Comparison of ENCODE assay signal across 32 cellular contexts in the genomic region with DNA sequence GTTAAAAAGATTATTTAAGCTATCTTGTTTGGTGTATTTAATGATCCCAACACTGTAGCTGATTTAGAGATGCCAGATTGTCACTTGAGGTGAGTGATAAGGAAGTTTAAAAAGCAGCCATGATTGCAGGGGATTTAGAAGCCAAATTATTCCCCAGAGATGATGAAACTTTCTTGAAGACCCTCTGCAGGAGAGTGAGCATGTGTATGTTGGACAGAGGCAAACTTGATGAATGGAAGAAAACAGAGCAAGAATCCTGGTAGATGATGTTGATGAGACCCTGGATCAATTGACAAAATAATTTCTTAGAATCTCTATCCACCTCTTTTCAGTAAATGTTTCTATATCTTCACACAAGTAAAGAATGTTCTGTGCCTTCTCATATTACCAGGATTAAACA. TPM values are rescaled to one million over a fixed set of nuclear protein-coding genes. Genes with fewer than 3 reads are reported as not detected.
"Had no signal": no experiment of that assay in that cellular context is flagged by ENCODE, and none has a peak within 500 bp of the region (broad histone marks: within the 10 kb centered on the region; RNA-seq: fewer than 3 reads in every experiment).

No MANE protein-coding gene starts in this region.

- H3K36me3 Mint-ChIP-seq: naive thymus-derived CD8-positive, alpha-beta T cell; natural killer cell treated with Interleukin-12 subunit alpha and Interleukin-12 subunit beta and Interleukin-15 and Interleukin-18, amount 100 ng/mL, for 72 hours; stimulated activated effector memory CD8-positive, alpha-beta T cell treated with anti-CD3 and anti-CD28 coated beads, Interleukin-12 subunit alpha, Interleukin-12 subunit beta, amount 100 ng/mL, for 72 hours; stimulated activated naive B cell treated with anti-CD40 and anti-IgM and Interleukin-4, amounts not matched to agents 10 μg/mL and 1 μg/mL and 100 μg/mL, for 72 hours had no signal

- H3K4me3 Mint-ChIP-seq: naive thymus-derived CD8-positive, alpha-beta T cell; natural killer cell treated with Interleukin-12 subunit alpha and Interleukin-12 subunit beta and Interleukin-15 and Interleukin-18, amount 100 ng/mL, for 72 hours; nephron progenitor cell; neural crest cell; stimulated activated effector memory CD8-positive, alpha-beta T cell treated with anti-CD3 and anti-CD28 coated beads, Interleukin-12 subunit alpha, Interleukin-12 subunit beta, amount 100 ng/mL, for 72 hours; stimulated activated naive B cell treated with anti-CD40 and anti-IgM and Interleukin-4, amounts not matched to agents 10 μg/mL and 1 μg/mL and 100 μg/mL, for 72 hours; stimulated activated naive CD8-positive, alpha-beta T cell treated with anti-CD3 and anti-CD28 coated beads, Interleukin-15, Interleukin-2, amounts not matched to agents 100 ng/mL and 50 ng/mL, for 24 hours had no signal

- H3K27ac ChIP-seq: neutrophil, ovary, parathyroid adenoma, psoas muscle, right lobe of liver, sigmoid colon, stomach, thoracic aorta, thyroid gland, tibial nerve, upper lobe of left lung, vagina had no signal

- H2AFZ ChIP-seq: parathyroid adenoma had no signal

- H3K4me3 ChIP-seq: ovary, psoas muscle, right lobe of liver, sigmoid colon, stomach, thoracic aorta, thyroid gland, tibial nerve, upper lobe of left lung, vagina had no signal

- H3K27ac Mint-ChIP-seq: naive thymus-derived CD8-positive, alpha-beta T cell; natural killer cell treated with Interleukin-12 subunit alpha and Interleukin-12 subunit beta and Interleukin-15 and Interleukin-18, amount 100 ng/mL, for 72 hours; nephron progenitor cell; progenitor cell of endocrine pancreas; stimulated activated effector memory CD8-positive, alpha-beta T cell treated with anti-CD3 and anti-CD28 coated beads, Interleukin-12 subunit alpha, Interleukin-12 subunit beta, amount 100 ng/mL, for 72 hours; stimulated activated naive B cell treated with anti-CD40 and anti-IgM and Interleukin-4, amounts not matched to agents 10 μg/mL and 1 μg/mL and 100 μg/mL, for 72 hours; stimulated activated naive CD8-positive, alpha-beta T cell treated with anti-CD3 and anti-CD28 coated beads, Interleukin-15, Interleukin-2, amounts not matched to agents 100 ng/mL and 50 ng/mL, for 24 hours had no signal

- H3K9me3 Mint-ChIP-seq: stimulated activated effector memory CD8-positive, alpha-beta T cell treated with anti-CD3 and anti-CD28 coated beads, Interleukin-12 subunit alpha, Interleukin-12 subunit beta, amount 100 ng/mL, for 72 hours; stimulated activated naive B cell treated with anti-CD40 and anti-IgM and Interleukin-4, amounts not matched to agents 10 μg/mL and 1 μg/mL and 100 μg/mL, for 72 hours; stimulated activated naive CD8-positive, alpha-beta T cell treated with anti-CD3 and anti-CD28 coated beads, Interleukin-15, Interleukin-2, amounts not matched to agents 100 ng/mL and 50 ng/mL, for 24 hours had no signal

- H3K4me1 ChIP-seq: parathyroid adenoma, psoas muscle, right lobe of liver, sigmoid colon, stomach, thyroid gland, tibial nerve, upper lobe of left lung had no signal

- H3K4me1 Mint-ChIP-seq: naive thymus-derived CD8-positive, alpha-beta T cell; neural crest cell; stimulated activated effector memory CD8-positive, alpha-beta T cell treated with anti-CD3 and anti-CD28 coated beads, Interleukin-12 subunit alpha, Interleukin-12 subunit beta, amount 100 ng/mL, for 72 hours; stimulated activated naive B cell treated with anti-CD40 and anti-IgM and Interleukin-4, amounts not matched to agents 10 μg/mL and 1 μg/mL and 100 μg/mL, for 72 hours had no signal

- H3K36me3 ChIP-seq: neutrophil, ovary, right lobe of liver, sigmoid colon, stomach, thoracic aorta, thyroid gland, tibial nerve, upper lobe of left lung, vagina had no signal

- ATAC-seq: naive thymus-derived CD8-positive, alpha-beta T cell; natural killer cell treated with Interleukin-12 subunit alpha and Interleukin-12 subunit beta and Interleukin-15 and Interleukin-18, amount 100 ng/mL, for 72 hours; psoas muscle; right cardiac atrium; right lobe of liver; stimulated activated effector memory CD8-positive, alpha-beta T cell treated with anti-CD3 and anti-CD28 coated beads, Interleukin-12 subunit alpha, Interleukin-12 subunit beta, amount 100 ng/mL, for 72 hours; stimulated activated naive B cell treated with anti-CD40 and anti-IgM and Interleukin-4, amounts not matched to agents 10 μg/mL and 1 μg/mL and 100 μg/mL, for 72 hours had no signal

- DNase-seq: naive thymus-derived CD8-positive, alpha-beta T cell; nephron progenitor cell; nucleus accumbens; ovary; posterior cingulate gyrus; psoas muscle; right cardiac atrium; right lobe of liver; sigmoid colon; small intestine; stimulated activated CD4-positive, alpha-beta T cell treated with anti-CD3 and anti-CD28 coated beads, Interleukin-15, amount 100 ng/mL, for 24 hours; stimulated activated CD4-positive, alpha-beta T cell treated with anti-CD3 and anti-CD28 coated beads, Interleukin-2, amount 100 ng/mL, for 24 hours; stimulated activated CD4-positive, alpha-beta T cell treated with anti-CD3 and anti-CD28 coated beads, Interleukin-2, amount 100 ng/mL, for 48 hours; stimulated activated CD4-positive, alpha-beta T cell treated with anti-CD3 and anti-CD28 coated beads, Interleukin-4, amount 100 ng/mL, for 24 hours; stimulated activated naive B cell treated with anti-CD40 and anti-IgM and Interleukin-4, amounts not matched to agents 10 μg/mL and 1 μg/mL and 100 μg/mL, for 72 hours; stimulated activated naive CD4-positive, alpha-beta T cell treated with Interleukin-2 at 50 U/mL for 16 hours; stomach; thyroid gland; trophoblast cell; upper lobe of left lung had no signal

- H3K79me2 ChIP-seq: parathyroid adenoma had no signal

- H3K27me3 ChIP-seq: neutrophil, ovary, right lobe of liver, sigmoid colon, thyroid gland, tibial nerve, upper lobe of left lung, vagina had no signal

RNA-seq across cellular contexts. Expression of a gene that starts 14.4 kb away (rescaled TPM):
- total RNA-seq: naive thymus-derived CD8-positive, alpha-beta T cell; natural killer cell treated with Interleukin-12 subunit alpha and Interleukin-12 subunit beta and Interleukin-15 and Interleukin-18, amount 100 ng/mL, for 72 hours; osteoblast; right cardiac atrium; right lobe of liver; ureter had no signal
- polyA plus RNA-seq: naive thymus-derived CD8-positive, alpha-beta T cell; right cardiac atrium; stomach had no signal
